19 cellular contexts compared by ENCODE assay signal in the genomic region with DNA sequence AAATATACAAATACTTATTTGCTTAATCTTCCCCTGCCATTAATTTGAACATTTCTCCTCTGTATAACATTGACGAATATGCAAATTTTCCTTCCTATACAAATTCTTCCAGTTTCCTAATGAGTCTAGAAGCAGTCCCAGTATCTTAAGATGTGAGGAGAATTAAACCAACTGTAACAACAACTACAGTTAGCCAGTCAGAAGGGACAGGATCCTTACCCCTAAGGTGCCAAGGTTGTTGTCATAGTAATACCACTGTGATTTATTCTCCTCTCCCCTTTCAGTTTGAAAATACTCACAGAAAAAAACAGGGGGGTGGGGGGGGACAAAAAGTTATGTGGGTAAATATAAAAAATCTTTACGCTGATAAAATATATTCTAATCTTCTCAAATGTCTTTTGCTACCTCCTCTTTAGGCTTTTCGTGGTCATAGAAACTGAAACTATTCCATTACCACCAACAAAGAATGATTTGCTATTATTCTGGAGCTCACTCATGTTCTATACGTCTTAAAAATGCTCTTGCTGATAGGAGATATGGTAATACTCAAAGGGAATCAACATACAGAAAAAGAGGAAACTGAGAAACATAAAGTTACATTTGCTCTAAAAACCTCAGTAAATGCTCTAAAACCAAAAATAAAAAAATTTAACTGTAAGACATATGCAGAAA.
DNase-seq lines count a peak whose midpoint lies in the region; ATAC-seq lines count a peak whose summit lies in the region.
"Had no signal": no experiment of that assay in that cellular context is flagged by ENCODE, and none has a peak within 500 bp of the region (broad histone marks: within the 10 kb centered on the region; RNA-seq: fewer than 3 reads in every experiment).

No MANE protein-coding gene starts in this region.

- H3K27ac Mint-ChIP-seq in stimulated activated naive CD8-positive, alpha-beta T cell treated with anti-CD3 and anti-CD28 coated beads, Interleukin-15, amount 100 ng/mL, for 72 hours: no peak overlapping the region
- H3K27ac Mint-ChIP-seq in stimulated activated naive B cell treated with anti-CD40 and anti-IgM and Interleukin-4, amounts not matched to agents 10 μg/mL and 1 μg/mL and 100 μg/mL, for 72 hours: peak overlapping the region; percentile 7
- H3K27ac Mint-ChIP-seq: activated naive CD8-positive, alpha-beta T cell treated with anti-CD3 and anti-CD28 coated beads, Interleukin-2, amount 50 U/mL, for 24 hours; activated T-helper 2 cell treated with anti-CD3 and anti-CD28 coated beads, Interferon-gamma antibody, Interleukin-2, Interleukin-4, amounts not matched to agents 10 μg/mL and 5 μg/mL and 100 μg/mL, durations not matched to agents 14 hours and 24 hours and 36 hours; nephron progenitor cell had no signal

- H3K9me3 Mint-ChIP-seq in stimulated activated naive CD8-positive, alpha-beta T cell treated with anti-CD3 and anti-CD28 coated beads, Interleukin-15, amount 100 ng/mL, for 72 hours: peaks cover 8 to 22% of the 10 kb centered on the region in 2 donors
- H3K9me3 Mint-ChIP-seq in stimulated activated naive B cell treated with anti-CD40 and anti-IgM and Interleukin-4, amounts not matched to agents 10 μg/mL and 1 μg/mL and 100 μg/mL, for 72 hours: peaks cover 7 to 11% of the 10 kb centered on the region in 2 donors

- peaks cover 49 to 78% of the 10 kb centered on the region in 2 donors for H3K36me3 Mint-ChIP-seq in stimulated activated naive B cell treated with anti-CD40 and anti-IgM and Interleukin-4, amounts not matched to agents 10 μg/mL and 1 μg/mL and 100 μg/mL, for 72 hours

- H3K27me3 Mint-ChIP-seq in stimulated activated naive CD8-positive, alpha-beta T cell treated with anti-CD3 and anti-CD28 coated beads, Interleukin-15, amount 100 ng/mL, for 72 hours: no peaks in the 10 kb centered on the region
- no peaks in the 10 kb centered on the region for H3K27me3 Mint-ChIP-seq in stimulated activated naive B cell treated with anti-CD40 and anti-IgM and Interleukin-4, amounts not matched to agents 10 μg/mL and 1 μg/mL and 100 μg/mL, for 72 hours
- H3K27me3 Mint-ChIP-seq: activated naive CD8-positive, alpha-beta T cell treated with anti-CD3 and anti-CD28 coated beads, Interleukin-2, amount 50 U/mL, for 24 hours had no signal

- peaks cover 11% of the 10 kb centered on the region for H3K4me1 Mint-ChIP-seq in stimulated activated naive CD8-positive, alpha-beta T cell treated with anti-CD3 and anti-CD28 coated beads, Interleukin-15, amount 100 ng/mL, for 72 hours
- peaks cover 7 to 17% of the 10 kb centered on the region in 2 donors for H3K4me1 Mint-ChIP-seq in stimulated activated naive B cell treated with anti-CD40 and anti-IgM and Interleukin-4, amounts not matched to agents 10 μg/mL and 1 μg/mL and 100 μg/mL, for 72 hours
- H3K4me1 Mint-ChIP-seq: nephron progenitor cell had no signal

- H3K4me3 Mint-ChIP-seq in stimulated activated naive CD8-positive, alpha-beta T cell treated with anti-CD3 and anti-CD28 coated beads, Interleukin-15, amount 100 ng/mL, for 72 hours: no peak overlapping the region
- H3K4me3 Mint-ChIP-seq in stimulated activated naive B cell treated with anti-CD40 and anti-IgM and Interleukin-4, amounts not matched to agents 10 μg/mL and 1 μg/mL and 100 μg/mL, for 72 hours: no peak overlapping the region
- H3K4me3 Mint-ChIP-seq: activated naive CD8-positive, alpha-beta T cell treated with anti-CD3 and anti-CD28 coated beads, Interleukin-2, amount 50 U/mL, for 24 hours; nephron progenitor cell had no signal

- peak; percentile 43 for ATAC-seq in stimulated activated naive CD8-positive, alpha-beta T cell treated with anti-CD3 and anti-CD28 coated beads, Interleukin-15, amount 100 ng/mL, for 72 hours
- no peak for ATAC-seq in stimulated activated naive CD8-positive, alpha-beta T cell treated with anti-CD3 and anti-CD28 coated beads, Interleukin-15, Interleukin-2, amounts not matched to agents 100 U/mL and 50 U/mL, for 24 hours
- peak in 1 of 2 donors; percentile 79 for ATAC-seq in stimulated activated naive B cell treated with anti-CD40 and anti-IgM and Interleukin-4, amounts not matched to agents 10 μg/mL and 1 μg/mL and 100 μg/mL, for 72 hours (replicated peaks)
- no peak for ATAC-seq in GM18511 (IDR thresholded peaks at IDR 0.05; ENCODE audit: unreplicated experiment)
- ATAC-seq: activated naive CD8-positive, alpha-beta T cell treated with anti-CD3 and anti-CD28 coated beads, Interleukin-2, amount 50 U/mL, for 24 hours had no signal

- DNase-seq in stimulated activated naive CD8-positive, alpha-beta T cell treated with anti-CD3 and anti-CD28 coated beads, Interleukin-15, amount 100 ng/mL, for 72 hours: no peak
- no peak for DNase-seq in stimulated activated naive CD8-positive, alpha-beta T cell treated with anti-CD3 and anti-CD28 coated beads, Interleukin-15, Interleukin-2, amounts not matched to agents 100 U/mL and 50 U/mL, for 24 hours
- peak; percentile 54 for DNase-seq in OCI-M1 (lab: John Stamatoyannopoulos, UW)
- DNase-seq in left kidney (ENCODE audit: low read depth, low spot score): peak; percentile 15
- DNase-seq in stimulated activated naive B cell treated with anti-CD40 and anti-IgM and Interleukin-4, amounts not matched to agents 10 μg/mL and 1 μg/mL and 100 μg/mL, for 72 hours: no peak
- DNase-seq in stimulated activated CD4-positive, alpha-beta T cell treated with anti-CD3 and anti-CD28 coated beads, Interleukin-1b, Interleukin-23, amount 100 ng/mL, for 48 hours: no peak
- no peak for DNase-seq in midbrain (lab: John Stamatoyannopoulos, UW)
- DNase-seq: activated CD8-positive, alpha-beta memory T cell treated with anti-CD3 and anti-CD28 coated beads, Interleukin-2, amount 50 U/mL, for 48 hours; activated naive CD8-positive, alpha-beta T cell treated with anti-CD3 and anti-CD28 coated beads, Interleukin-2, amount 50 U/mL, for 24 hours; C1 segment of cervical spinal cord; Kasumi-1; left ventricle myocardium inferior; NCI-H446 treated with DMSO at 0.1 percent for 48 hours; nephron progenitor cell; stimulated activated CD4-positive, alpha-beta T cell treated with anti-CD3 and anti-CD28 coated beads, Interleukin-2, amount 100 ng/mL, for 24 hours; T-helper 9 cell; WERI-Rb-1 had no signal

Comparison
In these comparisons a context has a peak if more than half of its experiments do, and no peak if none do; other contexts are left out.
1. DNase-seq: peak in OCI-M1 (single experiment) and left kidney (single experiment); none in stimulated activated naive CD8-positive, alpha-beta T cell treated with anti-CD3 and anti-CD28 coated beads, Interleukin-15, amount 100 ng/mL, for 72 hours (0 of 2), stimulated activated naive CD8-positive, alpha-beta T cell treated with anti-CD3 and anti-CD28 coated beads, Interleukin-15, Interleukin-2, amounts not matched to agents 100 U/mL and 50 U/mL, for 24 hours (single experiment), stimulated activated naive B cell treated with anti-CD40 and anti-IgM and Interleukin-4, amounts not matched to agents 10 μg/mL and 1 μg/mL and 100 μg/mL, for 72 hours (single experiment), stimulated activated CD4-positive, alpha-beta T cell treated with anti-CD3 and anti-CD28 coated beads, Interleukin-1b, Interleukin-23, amount 100 ng/mL, for 48 hours (single experiment) and midbrain (single experiment).